Comparison of ENCODE assay signal across 1 cellular context in genomic region chr17:1627987-1628855, GRCh38.
TF ChIP-seq lines count a peak whose summit lies in the region.

SLC43A2 (minus strand) TSS chr17:1628834; CDS start chr17:1627874, 960 bp downstream.

TF ChIP-seq in GM12878, 131 proteins besides CTCF, POLR2A, EP300 and RAD21 (continued from another document):
- TF ChIP-seq NBN (IDR thresholded peaks at IDR 0.05) (0 out of 2 replicates have a peak, but pooled peaks have one; percentile 72), SIN3A (IDR thresholded peaks at IDR 0.05; ENCODE audit: low read depth, low read length) (peak; percentile 65; the same call in 1 of the 2 replicates), RB1 (IDR thresholded peaks at IDR 0.05; ENCODE audit: borderline replicate concordance) (0 out of 2 replicates have a peak, but pooled peaks have one; percentile 16), LARP7 (IDR thresholded peaks at IDR 0.05) (peak; percentile 74; the same call in 1 of the 2 replicates), GATAD2B (conservative IDR thresholded peaks at IDR 0.05; ENCODE audit: low read depth) (0 out of 2 replicates have a peak, but pooled peaks have one; percentile 74), E2F4 (IDR thresholded peaks at IDR 0.05; ENCODE audit: low read depth, low read length) (peak; percentile 86), ZNF622 (IDR thresholded peaks at IDR 0.05) (no peak), EED (IDR thresholded peaks at IDR 0.05; ENCODE audit: low read depth) (0 out of 2 replicates have a peak, but pooled peaks have one; percentile 6), RCOR1 (conservative IDR thresholded peaks at IDR 0.05; ENCODE audit: low read depth, low read length) (no peak), POU2F2 (IDR thresholded peaks at IDR 0.05; ENCODE audit: borderline replicate concordance, low read depth, low read length) (0 out of 3 replicates have a peak, but pooled peaks have one; percentile 7), ZNF217 (IDR thresholded peaks at IDR 0.05) (0 out of 2 replicates have a peak, but pooled peaks have one; percentile 35), NRF1 (conservative IDR thresholded peaks at IDR 0.05; ENCODE audit: low read depth, low read length) (0 out of 2 replicates have a peak, but pooled peaks have one; percentile 10), TCF3 (IDR thresholded peaks at IDR 0.05; ENCODE audit: borderline replicate concordance, insufficient read depth, low read depth, low read length) (no peak), CBFB (IDR thresholded peaks at IDR 0.05; ENCODE audit: low read depth) (0 out of 2 replicates have a peak, but pooled peaks have one; percentile 40), RFX5 (IDR thresholded peaks at IDR 0.05; ENCODE audit: low read depth, low read length) (0 out of 2 replicates have a peak, but pooled peaks have one; percentile 64), IKZF1 (conservative IDR thresholded peaks at IDR 0.05) (peak; percentile 53), FOXK2 (IDR thresholded peaks at IDR 0.05) (no peak), MEF2B (IDR thresholded peaks at IDR 0.05; ENCODE audit: partially characterized antibody, poor library complexity, severe bottlenecking) (peak; percentile 60), SP1 (IDR thresholded peaks at IDR 0.05; ENCODE audit: low read depth, low read length) (peak; percentile 92), NFYA (IDR thresholded peaks at IDR 0.05; ENCODE audit: borderline replicate concordance, low read depth, low read length) (no peak), NKRF (conservative IDR thresholded peaks at IDR 0.05) (peak; percentile 98), MXI1 (IDR thresholded peaks at IDR 0.05; ENCODE audit: low read depth, low read length) (peak; percentile 94), ZBTB40 (IDR thresholded peaks at IDR 0.05; ENCODE audit: borderline replicate concordance) (no peak), SRF (IDR thresholded peaks at IDR 0.05; ENCODE audit: low read depth in 2 of 2, low read length in 2 of 2) (no peak), POLR2AphosphoS5 (IDR thresholded peaks at IDR 0.05; ENCODE audit: low read length) (peak; percentile 75), BMI1 (IDR thresholded peaks at IDR 0.05; ENCODE audit: borderline replicate concordance) (peak; percentile 82; the same call in 1 of the 2 replicates), SPI1 (IDR thresholded peaks at IDR 0.05; ENCODE audit: borderline replicate concordance, insufficient read depth, low read depth, low read length) (no peak), RUNX3 (IDR thresholded peaks at IDR 0.05; ENCODE audit: low read length) (peak; percentile 67)
- TF ChIP-seq, protein P1, sequence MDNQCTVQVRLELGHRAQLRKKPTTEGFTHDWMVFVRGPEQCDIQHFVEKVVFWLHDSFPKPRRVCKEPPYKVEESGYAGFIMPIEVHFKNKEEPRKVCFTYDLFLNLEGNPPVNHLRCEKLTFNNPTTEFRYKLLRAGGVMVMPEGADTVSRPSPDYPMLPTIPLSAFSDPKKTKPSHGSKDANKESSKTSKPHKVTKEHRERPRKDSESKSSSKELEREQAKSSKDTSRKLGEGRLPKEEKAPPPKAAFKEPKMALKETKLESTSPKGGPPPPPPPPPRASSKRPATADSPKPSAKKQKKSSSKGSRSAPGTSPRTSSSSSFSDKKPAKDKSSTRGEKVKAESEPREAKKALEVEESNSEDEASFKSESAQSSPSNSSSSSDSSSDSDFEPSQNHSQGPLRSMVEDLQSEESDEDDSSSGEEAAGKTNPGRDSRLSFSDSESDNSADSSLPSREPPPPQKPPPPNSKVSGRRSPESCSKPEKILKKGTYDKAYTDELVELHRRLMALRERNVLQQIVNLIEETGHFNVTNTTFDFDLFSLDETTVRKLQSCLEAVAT (IDR thresholded peaks at IDR 0.05) = peak; percentile 56; the same call in 1 of the 2 replicates
- TF ChIP-seq, protein P2, sequence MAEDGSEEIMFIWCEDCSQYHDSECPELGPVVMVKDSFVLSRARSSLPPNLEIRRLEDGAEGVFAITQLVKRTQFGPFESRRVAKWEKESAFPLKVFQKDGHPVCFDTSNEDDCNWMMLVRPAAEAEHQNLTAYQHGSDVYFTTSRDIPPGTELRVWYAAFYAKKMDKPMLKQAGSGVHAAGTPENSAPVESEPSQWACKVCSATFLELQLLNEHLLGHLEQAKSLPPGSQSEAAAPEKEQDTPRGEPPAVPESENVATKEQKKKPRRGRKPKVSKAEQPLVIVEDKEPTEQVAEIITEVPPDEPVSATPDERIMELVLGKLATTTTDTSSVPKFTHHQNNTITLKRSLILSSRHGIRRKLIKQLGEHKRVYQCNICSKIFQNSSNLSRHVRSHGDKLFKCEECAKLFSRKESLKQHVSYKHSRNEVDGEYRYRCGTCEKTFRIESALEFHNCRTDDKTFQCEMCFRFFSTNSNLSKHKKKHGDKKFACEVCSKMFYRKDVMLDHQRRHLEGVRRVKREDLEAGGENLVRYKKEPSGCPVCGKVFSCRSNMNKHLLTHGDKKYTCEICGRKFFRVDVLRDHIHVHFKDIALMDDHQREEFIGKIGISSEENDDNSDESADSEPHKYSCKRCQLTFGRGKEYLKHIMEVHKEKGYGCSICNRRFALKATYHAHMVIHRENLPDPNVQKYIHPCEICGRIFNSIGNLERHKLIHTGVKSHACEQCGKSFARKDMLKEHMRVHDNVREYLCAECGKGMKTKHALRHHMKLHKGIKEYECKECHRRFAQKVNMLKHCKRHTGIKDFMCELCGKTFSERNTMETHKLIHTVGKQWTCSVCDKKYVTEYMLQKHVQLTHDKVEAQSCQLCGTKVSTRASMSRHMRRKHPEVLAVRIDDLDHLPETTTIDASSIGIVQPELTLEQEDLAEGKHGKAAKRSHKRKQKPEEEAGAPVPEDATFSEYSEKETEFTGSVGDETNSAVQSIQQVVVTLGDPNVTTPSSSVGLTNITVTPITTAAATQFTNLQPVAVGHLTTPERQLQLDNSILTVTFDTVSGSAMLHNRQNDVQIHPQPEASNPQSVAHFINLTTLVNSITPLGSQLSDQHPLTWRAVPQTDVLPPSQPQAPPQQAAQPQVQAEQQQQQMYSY (CRISPR knock-in tag; IDR thresholded peaks at IDR 0.05) = no peak
- TF ChIP-seq, protein P3, sequence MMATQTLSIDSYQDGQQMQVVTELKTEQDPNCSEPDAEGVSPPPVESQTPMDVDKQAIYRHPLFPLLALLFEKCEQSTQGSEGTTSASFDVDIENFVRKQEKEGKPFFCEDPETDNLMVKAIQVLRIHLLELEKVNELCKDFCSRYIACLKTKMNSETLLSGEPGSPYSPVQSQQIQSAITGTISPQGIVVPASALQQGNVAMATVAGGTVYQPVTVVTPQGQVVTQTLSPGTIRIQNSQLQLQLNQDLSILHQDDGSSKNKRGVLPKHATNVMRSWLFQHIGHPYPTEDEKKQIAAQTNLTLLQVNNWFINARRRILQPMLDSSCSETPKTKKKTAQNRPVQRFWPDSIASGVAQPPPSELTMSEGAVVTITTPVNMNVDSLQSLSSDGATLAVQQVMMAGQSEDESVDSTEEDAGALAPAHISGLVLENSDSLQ (IDR thresholded peaks at IDR 0.05) = peak; percentile 47
